In genomic region chr17:79862259-79862658, GRCh38 we compare ENCODE assay signal across 20 cellular contexts.
"Had no signal": no experiment of that assay in that cellular context is flagged by ENCODE, and none has a peak within 500 bp of the region (broad histone marks: within the 10 kb centered on the region; RNA-seq: fewer than 3 reads in every experiment).

No MANE protein-coding gene starts in this region.

- H3K4me2 ChIP-seq: KMS-11, PC-9 had no signal

- H3K9ac ChIP-seq: KMS-11 had no signal

- H2AFZ ChIP-seq: PC-9 had no signal

- H3K27ac ChIP-seq: ascending aorta, body of pancreas, KMS-11, PC-9 had no signal

- ATAC-seq: activated CD8-positive, alpha-beta T cell treated with anti-CD3 and anti-CD28 coated beads, Interleukin-2, amount 10 ng/mL, durations not matched to agents 7 days and 5 days; body of pancreas; T-helper 17 cell had no signal

- H3K4me1 ChIP-seq: ascending aorta, body of pancreas had no signal

- H3K9me3 ChIP-seq: ascending aorta, body of pancreas had no signal

- DNase-seq: activated CD4-positive, alpha-beta T cell treated with anti-CD3 and anti-CD28 coated beads for 48 hours; activated CD4-positive, alpha-beta T cell treated with anti-CD3 and anti-CD28 coated beads, Interleukin-2, amount 50 U/mL, for 4 hours; activated CD4-positive, CD25-positive, alpha-beta regulatory T cell treated with anti-CD3 and anti-CD28 coated beads, Interleukin-2, amount 50 U/mL, for 72 hours; activated CD8-positive, alpha-beta memory T cell treated with anti-CD3 and anti-CD28 coated beads, Interleukin-2, amount 50 U/mL, for 48 hours; activated CD8-positive, alpha-beta T cell treated with anti-CD3 and anti-CD28 coated beads, Interleukin-2, amount 10 ng/mL, durations not matched to agents 7 days and 5 days; activated T-cell treated with anti-CD3 and anti-CD28 coated beads, Interleukin-2, amount 50 U/mL, for 1 hour; body of pancreas; central memory CD4-positive, alpha-beta T cell; NCI-H1092 treated with DMSO at 0.1 percent for 48 hours; NCI-H1417 treated with DMSO at 0.1 percent for 48 hours; NCI-H1694; NCI-H2029; NCI-H510A treated with DMSO at 0.1 percent for 48 hours; NCI-H69; PC-9; SIG-M5; T-helper 17 cell; T-helper 9 cell had no signal

- H3K36me3 ChIP-seq: ascending aorta had no signal

- H3K4me3 ChIP-seq: ascending aorta, body of pancreas, PC-9 had no signal

- H3K27me3 ChIP-seq: ascending aorta, body of pancreas had no signal
